16 cellular contexts compared by ENCODE assay signal in genomic region chr1:32508751-32509140, GRCh38. TPM values are rescaled to one million over a fixed set of nuclear protein-coding genes. Genes with fewer than 3 reads are reported as not detected.
"Had no signal": no experiment of that assay in that cellular context is flagged by ENCODE, and none has a peak within 500 bp of the region (broad histone marks: within the 10 kb centered on the region; RNA-seq: fewer than 3 reads in every experiment).

No MANE protein-coding gene starts in this region.

- H3K36me3 ChIP-seq: left lung had no signal

- H3K27ac ChIP-seq: foreskin keratinocyte, left lung, parathyroid adenoma, VCaP had no signal

- H3K9ac ChIP-seq: parathyroid adenoma had no signal

- H3K9me3 ChIP-seq: left lung had no signal

- H3K36me3 Mint-ChIP-seq: activated naive CD8-positive, alpha-beta T cell had no signal

- H3K27ac Mint-ChIP-seq: activated naive CD8-positive, alpha-beta T cell had no signal

- ATAC-seq: foreskin keratinocyte, left lung had no signal

- H3K4me3 Mint-ChIP-seq: activated naive CD8-positive, alpha-beta T cell had no signal

- H2AFZ ChIP-seq: parathyroid adenoma had no signal

- H3K4me3 ChIP-seq: left lung had no signal

- H3K27me3 ChIP-seq: foreskin keratinocyte, left lung had no signal

- H3K4me1 ChIP-seq: foreskin keratinocyte, left lung, parathyroid adenoma had no signal

- FAIRE-seq: bronchial epithelial cell had no signal

- DNase-seq: activated CD4-positive, alpha-beta T cell treated with anti-CD3 and anti-CD28 coated beads, Interleukin-2, amount 50 U/mL, for 4 hours; foreskin keratinocyte; head of caudate nucleus; left lung; retina; stimulated activated CD4-positive, alpha-beta T cell treated with anti-CD3 and anti-CD28 coated beads, Interleukin-12 subunit alpha, Interleukin-12 subunit beta, amount 100 ng/mL, for 4 hours; stimulated activated CD4-positive, alpha-beta T cell treated with anti-CD3 and anti-CD28 coated beads, Interleukin-1b, Interleukin-23, amount 100 ng/mL, for 48 hours; stimulated activated CD8-positive, alpha-beta memory T cell treated with anti-CD3 and anti-CD28 coated beads, Interleukin-4, amount 100 ng/mL, for 48 hours; stimulated activated naive CD4-positive, alpha-beta T cell had no signal

- H3K79me2 ChIP-seq: parathyroid adenoma had no signal

RNA-seq across cellular contexts. Expression of gene ZBTB8B, which starts 43.9 kb away (rescaled TPM):
- total RNA-seq: activated CD8-positive, alpha-beta memory T cell treated with anti-CD3 and anti-CD28 coated beads for 36 hours; bronchial epithelial cell; mononuclear cell; T-helper 1 cell treated with Interleukin-12 subunit alpha and Interleukin-12 subunit beta and Interleukin-4 antibody, amounts not matched to agents 30 ng/mL and 1 ng/mL, for 36 hours had no signal
- polyA plus RNA-seq: foreskin keratinocyte had no signal
